2 cellular contexts compared by ENCODE assay signal in the genomic region with DNA sequence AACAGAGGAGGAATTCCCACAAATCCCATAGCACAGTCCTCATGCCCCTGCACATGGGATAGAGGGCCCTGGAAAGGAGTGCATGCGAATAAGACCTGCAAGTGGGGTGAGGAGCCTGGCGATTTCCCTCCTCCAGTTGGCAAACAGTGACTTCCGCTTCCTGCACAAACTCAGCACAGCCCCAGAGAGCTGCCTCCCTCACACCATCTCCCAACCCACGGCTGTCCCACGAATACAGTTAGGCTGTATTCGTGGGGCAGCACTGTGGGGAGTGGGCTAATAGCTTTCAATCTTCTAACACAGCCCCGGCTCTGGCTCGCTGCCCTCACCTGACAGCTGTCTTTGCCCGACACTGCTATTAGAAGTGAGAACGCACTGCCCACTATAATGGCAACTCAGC.
TF ChIP-seq lines count a peak whose summit lies in the region.

No MANE protein-coding gene starts in this region.

TF ChIP-seq in GM23338, 12 proteins besides CTCF, POLR2A, EP300 and RAD21 (continues in another document):
- TF ChIP-seq EZH2phosphoT487 (IDR thresholded peaks at IDR 0.05; ENCODE audit: unreplicated experiment) (no peak), ETS1 (IDR thresholded peaks at IDR 0.05) (no peak), JUNB (IDR thresholded peaks at IDR 0.05; ENCODE audit: unreplicated experiment) (no peak), POLR2AphosphoS5 (IDR thresholded peaks at IDR 0.05; ENCODE audit: low read depth) (no peak), CREB1 (CRISPR knock-in tag; IDR thresholded peaks at IDR 0.05; ENCODE audit: low read depth) (no peak), ZNF114 (CRISPR knock-in tag; IDR thresholded peaks at IDR 0.05) (no peak), STAT1 (IDR thresholded peaks at IDR 0.05; ENCODE audit: unreplicated experiment) (no peak), EZH2 (IDR thresholded peaks at IDR 0.05; ENCODE audit: low read depth, unreplicated experiment) (no peak), ZNF331 (CRISPR knock-in tag; IDR thresholded peaks at IDR 0.05; ENCODE audit: low read depth) (no peak), ZNF462 (CRISPR knock-in tag; IDR thresholded peaks at IDR 0.05) (no peak)

TF ChIP-seq in H1, 55 proteins besides CTCF, POLR2A, EP300 and RAD21:
- TF ChIP-seq HDAC2 (IDR thresholded peaks at IDR 0.05; ENCODE audit: borderline replicate concordance in 1 of 2, low read depth in 2 of 2, low read length in 2 of 2) (no peak), HDAC6 (IDR thresholded peaks at IDR 0.05; ENCODE audit: low read depth, low read length) (no peak), SAP30 (IDR thresholded peaks at IDR 0.05; ENCODE audit: insufficient read depth, insufficient replicate concordance, low read length) (no peak), CEBPB (IDR thresholded peaks at IDR 0.05; ENCODE audit: low read depth, low read length) (no peak), JUN (IDR thresholded peaks at IDR 0.05; ENCODE audit: low read depth, low read length) (no peak), SIN3A (conservative IDR thresholded peaks at IDR 0.05 in 1 of 2, IDR thresholded peaks at IDR 0.05 in 1 of 2; ENCODE audit: low read depth in 1 of 2, low read length in 2 of 2) (no peak), TBP (IDR thresholded peaks at IDR 0.05; ENCODE audit: low read depth, low read length) (no peak), YY1 (IDR thresholded peaks at IDR 0.05; ENCODE audit: low read depth, low read length) (no peak), KDM5A (IDR thresholded peaks at IDR 0.05; ENCODE audit: low read length) (no peak), GTF2F1 (IDR thresholded peaks at IDR 0.05; ENCODE audit: borderline replicate concordance, low read depth, low read length) (no peak), CTBP2 (IDR thresholded peaks at IDR 0.05; ENCODE audit: borderline replicate concordance, insufficient read depth, insufficient read length, low read length) (no peak), ZNF274 (IDR thresholded peaks at IDR 0.05; ENCODE audit: borderline replicate concordance, extremely low read depth, low read length) (no peak)
- TF ChIP-seq, protein P1, sequence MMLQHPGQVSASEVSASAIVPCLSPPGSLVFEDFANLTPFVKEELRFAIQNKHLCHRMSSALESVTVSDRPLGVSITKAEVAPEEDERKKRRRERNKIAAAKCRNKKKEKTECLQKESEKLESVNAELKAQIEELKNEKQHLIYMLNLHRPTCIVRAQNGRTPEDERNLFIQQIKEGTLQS (IDR thresholded peaks at IDR 0.05; ENCODE audit: insufficient read depth, low read depth, low read length): no peak
